Comparison of ENCODE assay signal across 37 cellular contexts in genomic region chr5:74154526-74154925, GRCh38.
"Had no signal": no experiment of that assay in that cellular context is flagged by ENCODE, and none has a peak within 500 bp of the region (broad histone marks: within the 10 kb centered on the region; RNA-seq: fewer than 3 reads in every experiment).

No MANE protein-coding gene starts in this region.

- FAIRE-seq: astrocyte had no signal

- H3K4me3 ChIP-seq: adrenal gland, ascending aorta, body of pancreas, breast epithelium, cardiac muscle cell had no signal

- H3K9me3 Mint-ChIP-seq: activated naive CD4-positive, alpha-beta T cell treated with anti-CD3 and anti-CD28 coated beads for 36 hours; activated naive CD4-positive, alpha-beta T cell treated with anti-CD3 and anti-CD28 coated beads, Interleukin-2, amount 10 ng/mL, durations not matched to agents 7 days and 5 days; activated naive CD4-positive, alpha-beta T cell treated with anti-CD3 and anti-CD28 coated beads, Interleukin-2, amount 50 U/mL, for 24 hours; activated naive CD8-positive, alpha-beta T cell treated with anti-CD3 and anti-CD28 coated beads for 36 hours; activated naive CD8-positive, alpha-beta T cell treated with anti-CD3 and anti-CD28 coated beads, Interleukin-2, amount 10 ng/mL, durations not matched to agents 7 days and 5 days; activated naive CD8-positive, alpha-beta T cell treated with anti-CD3 and anti-CD28 coated beads, Interleukin-2, amount 50 U/mL, for 24 hours; activated T-cell treated with anti-CD3 and anti-CD28 coated beads, Interleukin-2, amount 50 U/mL, for 24 hours; activated T-helper 1 cell treated with anti-CD3 and anti-CD28 coated beads, Interleukin-12 subunit alpha, Interleukin-12 subunit beta, Interleukin-2, Interleukin-4 antibody, amounts not matched to agents 30 ng/mL and 10 ng/mL and 1 ng/mL, durations not matched to agents 14 hours and 24 hours and 36 hours; activated T-helper 17 cell treated with anti-CD3 and anti-CD28 coated beads, Interleukin-2, amount 50 U/mL, for 72 hours; activated T-helper 2 cell treated with anti-CD3 and anti-CD28 coated beads, Interferon-gamma antibody, Interleukin-2, Interleukin-4, amounts not matched to agents 10 μg/mL and 5 μg/mL and 100 μg/mL, durations not matched to agents 14 hours and 24 hours and 36 hours; central memory CD8-positive, alpha-beta T cell had no signal

- DNase-seq: activated effector memory CD4-positive, alpha-beta T cell treated with anti-CD3 and anti-CD28 coated beads, Interleukin-2, amount 50 U/mL, for 16 hours; activated effector memory CD4-positive, alpha-beta T cell treated with Interleukin-2 at 50 U/mL for 16 hours; activated gamma-delta T cell; activated gamma-delta T cell treated with Interleukin-2 at 50 U/mL for 16 hours; activated naive CD4-positive, alpha-beta T cell; activated naive CD4-positive, alpha-beta T cell treated with anti-CD3 and anti-CD28 coated beads for 36 hours; activated naive CD4-positive, alpha-beta T cell treated with anti-CD3 and anti-CD28 coated beads, Interleukin-2, amount 10 ng/mL, durations not matched to agents 7 days and 5 days; activated naive CD4-positive, alpha-beta T cell treated with anti-CD3 and anti-CD28 coated beads, Interleukin-2, amount 50 U/mL, for 16 hours; activated naive CD4-positive, alpha-beta T cell treated with Interleukin-2 at 50 U/mL for 16 hours; activated naive CD8-positive, alpha-beta T cell treated with anti-CD3 and anti-CD28 coated beads for 36 hours; activated naive CD8-positive, alpha-beta T cell treated with anti-CD3 and anti-CD28 coated beads, Interleukin-2, amount 10 ng/mL, durations not matched to agents 7 days and 5 days; activated naive CD8-positive, alpha-beta T cell treated with anti-CD3 and anti-CD28 coated beads, Interleukin-2, amount 50 U/mL, for 24 hours; activated T-cell treated with anti-CD3 and anti-CD28 coated beads, Interleukin-2, amount 50 U/mL, for 1 hour; activated T-cell treated with anti-CD3 and anti-CD28 coated beads, Interleukin-2, amount 50 U/mL, for 24 hours; activated T-cell treated with anti-CD3 and anti-CD28 coated beads, Interleukin-2, amount 50 U/mL, for 48 hours; adrenal gland; amniotic stem cell; amygdala; anterior cingulate cortex; aorta; body of pancreas; brain microvascular endothelial cell; caudate nucleus; central memory CD4-positive, alpha-beta T cell; cerebellar nuclear complex had no signal

- H3K36me3 ChIP-seq: adrenal gland, ascending aorta, brain microvascular endothelial cell, breast epithelium, cardiac muscle cell had no signal

- H3K27me3 Mint-ChIP-seq: activated naive CD4-positive, alpha-beta T cell treated with anti-CD3 and anti-CD28 coated beads, Interleukin-2, amount 10 ng/mL, durations not matched to agents 7 days and 5 days; brain had no signal

- H3K27me3 ChIP-seq: adrenal gland, ascending aorta, body of pancreas, brain microvascular endothelial cell, breast epithelium, cardiac muscle cell had no signal

- H3K4me1 Mint-ChIP-seq: activated naive CD4-positive, alpha-beta T cell treated with anti-CD3 and anti-CD28 coated beads, Interleukin-2, amount 10 ng/mL, durations not matched to agents 7 days and 5 days; activated naive CD4-positive, alpha-beta T cell treated with anti-CD3 and anti-CD28 coated beads, Interleukin-2, amount 50 U/mL, for 24 hours; activated naive CD8-positive, alpha-beta T cell treated with anti-CD3 and anti-CD28 coated beads for 36 hours; activated naive CD8-positive, alpha-beta T cell treated with anti-CD3 and anti-CD28 coated beads, Interleukin-2, amount 10 ng/mL, durations not matched to agents 7 days and 5 days; activated naive CD8-positive, alpha-beta T cell treated with anti-CD3 and anti-CD28 coated beads, Interleukin-2, amount 50 U/mL, for 24 hours; activated T-helper 17 cell treated with anti-CD3 and anti-CD28 coated beads, Interleukin-2, amount 50 U/mL, for 72 hours; central memory CD8-positive, alpha-beta T cell had no signal

- H3K36me3 Mint-ChIP-seq: activated naive CD4-positive, alpha-beta T cell treated with anti-CD3 and anti-CD28 coated beads, Interleukin-2, amount 10 ng/mL, durations not matched to agents 7 days and 5 days; activated naive CD4-positive, alpha-beta T cell treated with anti-CD3 and anti-CD28 coated beads, Interleukin-2, amount 50 U/mL, for 24 hours; activated naive CD4-positive, alpha-beta T cell treated with anti-CD3 and anti-CD28 coated beads, Interleukin-2, amount 50 U/mL, for 72 hours; activated naive CD8-positive, alpha-beta T cell; activated naive CD8-positive, alpha-beta T cell treated with anti-CD3 and anti-CD28 coated beads for 36 hours; activated naive CD8-positive, alpha-beta T cell treated with anti-CD3 and anti-CD28 coated beads, Interleukin-2, amount 10 ng/mL, durations not matched to agents 7 days and 5 days; brain had no signal

- H3K27ac ChIP-seq: adrenal gland, ascending aorta, body of pancreas, brain microvascular endothelial cell, breast epithelium, cardiac muscle cell had no signal

- H3K27ac Mint-ChIP-seq: activated naive CD4-positive, alpha-beta T cell treated with anti-CD3 and anti-CD28 coated beads for 36 hours; activated naive CD4-positive, alpha-beta T cell treated with anti-CD3 and anti-CD28 coated beads, Interleukin-2, amount 10 ng/mL, durations not matched to agents 7 days and 5 days; activated naive CD4-positive, alpha-beta T cell treated with anti-CD3 and anti-CD28 coated beads, Interleukin-2, amount 50 U/mL, for 24 hours; activated naive CD4-positive, alpha-beta T cell treated with anti-CD3 and anti-CD28 coated beads, Interleukin-2, amount 50 U/mL, for 72 hours; activated naive CD8-positive, alpha-beta T cell; activated naive CD8-positive, alpha-beta T cell treated with anti-CD3 and anti-CD28 coated beads for 36 hours; activated naive CD8-positive, alpha-beta T cell treated with anti-CD3 and anti-CD28 coated beads, Interleukin-2, amount 10 ng/mL, durations not matched to agents 7 days and 5 days; activated naive CD8-positive, alpha-beta T cell treated with anti-CD3 and anti-CD28 coated beads, Interleukin-2, amount 50 U/mL, for 24 hours; activated T-cell treated with anti-CD3 and anti-CD28 coated beads, Interleukin-2, amount 50 U/mL, for 24 hours; activated T-helper 1 cell treated with anti-CD3 and anti-CD28 coated beads, Interleukin-12 subunit alpha, Interleukin-12 subunit beta, Interleukin-2, Interleukin-4 antibody, amounts not matched to agents 30 ng/mL and 10 ng/mL and 1 ng/mL, durations not matched to agents 14 hours and 24 hours and 36 hours; activated T-helper 17 cell treated with anti-CD3 and anti-CD28 coated beads, Interleukin-2, amount 50 U/mL, for 72 hours; activated T-helper 2 cell treated with anti-CD3 and anti-CD28 coated beads, Interferon-gamma antibody, Interleukin-2, Interleukin-4, amounts not matched to agents 10 μg/mL and 5 μg/mL and 100 μg/mL, durations not matched to agents 14 hours and 24 hours and 36 hours had no signal

- ATAC-seq: activated naive CD4-positive, alpha-beta T cell treated with anti-CD3 and anti-CD28 coated beads, Interleukin-2, amount 50 U/mL, for 72 hours; activated naive CD8-positive, alpha-beta T cell treated with anti-CD3 and anti-CD28 coated beads, Interleukin-2, amount 50 U/mL, for 24 hours; activated T-helper 17 cell treated with anti-CD3 and anti-CD28 coated beads, Interleukin-2, amount 50 U/mL, for 72 hours; body of pancreas had no signal

- H3K4me3 Mint-ChIP-seq: activated naive CD4-positive, alpha-beta T cell treated with anti-CD3 and anti-CD28 coated beads for 36 hours; activated naive CD4-positive, alpha-beta T cell treated with anti-CD3 and anti-CD28 coated beads, Interleukin-2, amount 10 ng/mL, durations not matched to agents 7 days and 5 days; activated naive CD4-positive, alpha-beta T cell treated with anti-CD3 and anti-CD28 coated beads, Interleukin-2, amount 50 U/mL, for 24 hours; activated naive CD8-positive, alpha-beta T cell; activated naive CD8-positive, alpha-beta T cell treated with anti-CD3 and anti-CD28 coated beads for 36 hours; activated naive CD8-positive, alpha-beta T cell treated with anti-CD3 and anti-CD28 coated beads, Interleukin-2, amount 10 ng/mL, durations not matched to agents 7 days and 5 days; activated naive CD8-positive, alpha-beta T cell treated with anti-CD3 and anti-CD28 coated beads, Interleukin-2, amount 50 U/mL, for 24 hours; activated T-cell treated with anti-CD3 and anti-CD28 coated beads, Interleukin-2, amount 50 U/mL, for 24 hours; activated T-helper 1 cell treated with anti-CD3 and anti-CD28 coated beads, Interleukin-12 subunit alpha, Interleukin-12 subunit beta, Interleukin-2, Interleukin-4 antibody, amounts not matched to agents 30 ng/mL and 10 ng/mL and 1 ng/mL, durations not matched to agents 14 hours and 24 hours and 36 hours; activated T-helper 17 cell treated with anti-CD3 and anti-CD28 coated beads, Interleukin-2, amount 50 U/mL, for 72 hours; brain; central memory CD8-positive, alpha-beta T cell had no signal

- H3K9me3 ChIP-seq: adrenal gland, ascending aorta, body of pancreas, breast epithelium had no signal

- H3K4me1 ChIP-seq: adrenal gland, ascending aorta, breast epithelium had no signal
